ENCODE assay signal across 1 cellular context in the genomic region with DNA sequence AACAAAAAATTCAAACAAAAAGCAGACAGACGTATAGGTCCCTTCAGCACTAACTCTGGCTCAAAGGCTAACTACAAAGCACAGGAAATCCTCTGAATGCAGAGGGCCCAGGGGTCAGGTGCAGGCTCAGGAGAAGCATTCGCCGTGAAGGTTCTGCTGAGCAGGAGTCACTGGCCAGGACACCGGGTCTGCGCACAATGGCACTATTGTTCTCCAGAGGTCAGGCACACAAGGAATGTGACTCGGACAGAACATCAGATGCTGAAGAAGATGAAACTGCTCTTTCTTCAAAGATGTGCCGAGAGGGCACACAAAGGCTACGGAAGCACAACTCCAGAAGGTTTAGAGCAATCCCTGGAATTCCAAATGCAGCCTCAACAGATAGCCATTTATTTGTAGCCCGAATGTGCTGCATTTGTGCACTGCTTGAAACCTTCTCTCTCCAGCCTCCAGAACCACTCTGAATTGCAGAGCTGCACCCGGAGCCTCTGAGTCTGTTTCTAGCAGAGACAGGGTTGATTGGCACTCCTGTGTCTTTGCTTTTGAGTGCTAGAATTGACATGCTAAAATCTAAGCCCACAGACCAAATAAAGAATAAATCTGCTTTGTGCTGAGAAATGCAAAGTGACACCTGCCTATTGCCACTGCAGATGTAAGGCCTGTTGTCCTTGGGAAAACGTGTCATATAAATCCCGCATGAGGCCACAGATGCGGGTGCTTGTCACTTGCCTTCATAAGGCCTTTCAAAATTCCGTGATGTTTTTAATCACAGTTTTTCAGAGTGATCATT.
TF ChIP-seq lines count a peak whose summit lies in the region.

No MANE protein-coding gene starts in this region.

TF ChIP-seq in neural cell, 6 proteins besides CTCF, POLR2A, EP300 and RAD21 (continued from another document):
- TF ChIP-seq SMC3 (conservative IDR thresholded peaks at IDR 0.05; ENCODE audit: poor library complexity), result no peak
TF ChIP-seq in neural cell: peak in this region for 0.
